Comparison of ENCODE assay signal across 1 cellular context in the genomic region with DNA sequence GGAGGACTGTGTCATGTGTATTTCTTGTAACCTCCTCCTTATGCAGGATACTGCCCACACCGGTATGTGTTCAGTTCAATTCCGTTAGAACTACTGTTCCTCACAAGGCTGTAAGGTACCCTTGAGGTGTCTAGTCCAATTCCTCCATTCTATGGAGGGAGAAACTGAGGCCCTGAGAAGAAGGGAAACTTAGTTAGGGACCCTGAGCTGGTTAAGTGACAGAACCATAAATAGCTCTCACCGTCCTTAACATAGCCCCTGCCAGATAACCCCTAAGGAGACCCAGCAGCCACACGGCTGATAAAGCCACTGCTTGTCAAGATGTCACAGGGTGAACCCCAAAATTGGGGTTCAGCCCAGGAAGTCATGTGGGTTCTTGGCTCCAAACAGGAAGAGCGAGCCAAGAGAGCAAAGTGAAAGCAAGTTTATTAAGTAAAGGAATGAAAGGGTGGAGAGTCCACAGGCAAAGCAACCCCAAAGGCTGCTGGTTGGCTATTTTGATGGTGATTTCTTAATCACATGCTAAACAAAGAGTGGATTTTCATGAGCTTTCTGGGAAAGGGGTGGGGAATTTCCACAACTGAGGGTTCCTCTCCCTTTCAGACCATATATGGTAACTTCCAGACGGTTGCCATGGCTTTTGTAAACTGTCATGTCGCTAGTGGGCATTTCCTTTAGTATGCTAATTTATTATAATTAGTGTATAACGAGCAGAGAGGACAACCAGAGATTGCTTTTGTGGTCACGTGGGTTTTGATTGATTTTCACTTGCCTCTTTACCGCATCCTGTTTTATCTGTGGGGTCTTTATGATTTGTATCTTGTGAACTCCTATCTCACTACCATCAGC.
TF ChIP-seq lines count a peak whose summit lies in the region.

No MANE protein-coding gene starts in this region.

TF ChIP-seq in K562, 482 proteins besides CTCF, POLR2A, EP300 and RAD21 (continued from another document and continues in another):
- TF ChIP-seq, protein P1, sequence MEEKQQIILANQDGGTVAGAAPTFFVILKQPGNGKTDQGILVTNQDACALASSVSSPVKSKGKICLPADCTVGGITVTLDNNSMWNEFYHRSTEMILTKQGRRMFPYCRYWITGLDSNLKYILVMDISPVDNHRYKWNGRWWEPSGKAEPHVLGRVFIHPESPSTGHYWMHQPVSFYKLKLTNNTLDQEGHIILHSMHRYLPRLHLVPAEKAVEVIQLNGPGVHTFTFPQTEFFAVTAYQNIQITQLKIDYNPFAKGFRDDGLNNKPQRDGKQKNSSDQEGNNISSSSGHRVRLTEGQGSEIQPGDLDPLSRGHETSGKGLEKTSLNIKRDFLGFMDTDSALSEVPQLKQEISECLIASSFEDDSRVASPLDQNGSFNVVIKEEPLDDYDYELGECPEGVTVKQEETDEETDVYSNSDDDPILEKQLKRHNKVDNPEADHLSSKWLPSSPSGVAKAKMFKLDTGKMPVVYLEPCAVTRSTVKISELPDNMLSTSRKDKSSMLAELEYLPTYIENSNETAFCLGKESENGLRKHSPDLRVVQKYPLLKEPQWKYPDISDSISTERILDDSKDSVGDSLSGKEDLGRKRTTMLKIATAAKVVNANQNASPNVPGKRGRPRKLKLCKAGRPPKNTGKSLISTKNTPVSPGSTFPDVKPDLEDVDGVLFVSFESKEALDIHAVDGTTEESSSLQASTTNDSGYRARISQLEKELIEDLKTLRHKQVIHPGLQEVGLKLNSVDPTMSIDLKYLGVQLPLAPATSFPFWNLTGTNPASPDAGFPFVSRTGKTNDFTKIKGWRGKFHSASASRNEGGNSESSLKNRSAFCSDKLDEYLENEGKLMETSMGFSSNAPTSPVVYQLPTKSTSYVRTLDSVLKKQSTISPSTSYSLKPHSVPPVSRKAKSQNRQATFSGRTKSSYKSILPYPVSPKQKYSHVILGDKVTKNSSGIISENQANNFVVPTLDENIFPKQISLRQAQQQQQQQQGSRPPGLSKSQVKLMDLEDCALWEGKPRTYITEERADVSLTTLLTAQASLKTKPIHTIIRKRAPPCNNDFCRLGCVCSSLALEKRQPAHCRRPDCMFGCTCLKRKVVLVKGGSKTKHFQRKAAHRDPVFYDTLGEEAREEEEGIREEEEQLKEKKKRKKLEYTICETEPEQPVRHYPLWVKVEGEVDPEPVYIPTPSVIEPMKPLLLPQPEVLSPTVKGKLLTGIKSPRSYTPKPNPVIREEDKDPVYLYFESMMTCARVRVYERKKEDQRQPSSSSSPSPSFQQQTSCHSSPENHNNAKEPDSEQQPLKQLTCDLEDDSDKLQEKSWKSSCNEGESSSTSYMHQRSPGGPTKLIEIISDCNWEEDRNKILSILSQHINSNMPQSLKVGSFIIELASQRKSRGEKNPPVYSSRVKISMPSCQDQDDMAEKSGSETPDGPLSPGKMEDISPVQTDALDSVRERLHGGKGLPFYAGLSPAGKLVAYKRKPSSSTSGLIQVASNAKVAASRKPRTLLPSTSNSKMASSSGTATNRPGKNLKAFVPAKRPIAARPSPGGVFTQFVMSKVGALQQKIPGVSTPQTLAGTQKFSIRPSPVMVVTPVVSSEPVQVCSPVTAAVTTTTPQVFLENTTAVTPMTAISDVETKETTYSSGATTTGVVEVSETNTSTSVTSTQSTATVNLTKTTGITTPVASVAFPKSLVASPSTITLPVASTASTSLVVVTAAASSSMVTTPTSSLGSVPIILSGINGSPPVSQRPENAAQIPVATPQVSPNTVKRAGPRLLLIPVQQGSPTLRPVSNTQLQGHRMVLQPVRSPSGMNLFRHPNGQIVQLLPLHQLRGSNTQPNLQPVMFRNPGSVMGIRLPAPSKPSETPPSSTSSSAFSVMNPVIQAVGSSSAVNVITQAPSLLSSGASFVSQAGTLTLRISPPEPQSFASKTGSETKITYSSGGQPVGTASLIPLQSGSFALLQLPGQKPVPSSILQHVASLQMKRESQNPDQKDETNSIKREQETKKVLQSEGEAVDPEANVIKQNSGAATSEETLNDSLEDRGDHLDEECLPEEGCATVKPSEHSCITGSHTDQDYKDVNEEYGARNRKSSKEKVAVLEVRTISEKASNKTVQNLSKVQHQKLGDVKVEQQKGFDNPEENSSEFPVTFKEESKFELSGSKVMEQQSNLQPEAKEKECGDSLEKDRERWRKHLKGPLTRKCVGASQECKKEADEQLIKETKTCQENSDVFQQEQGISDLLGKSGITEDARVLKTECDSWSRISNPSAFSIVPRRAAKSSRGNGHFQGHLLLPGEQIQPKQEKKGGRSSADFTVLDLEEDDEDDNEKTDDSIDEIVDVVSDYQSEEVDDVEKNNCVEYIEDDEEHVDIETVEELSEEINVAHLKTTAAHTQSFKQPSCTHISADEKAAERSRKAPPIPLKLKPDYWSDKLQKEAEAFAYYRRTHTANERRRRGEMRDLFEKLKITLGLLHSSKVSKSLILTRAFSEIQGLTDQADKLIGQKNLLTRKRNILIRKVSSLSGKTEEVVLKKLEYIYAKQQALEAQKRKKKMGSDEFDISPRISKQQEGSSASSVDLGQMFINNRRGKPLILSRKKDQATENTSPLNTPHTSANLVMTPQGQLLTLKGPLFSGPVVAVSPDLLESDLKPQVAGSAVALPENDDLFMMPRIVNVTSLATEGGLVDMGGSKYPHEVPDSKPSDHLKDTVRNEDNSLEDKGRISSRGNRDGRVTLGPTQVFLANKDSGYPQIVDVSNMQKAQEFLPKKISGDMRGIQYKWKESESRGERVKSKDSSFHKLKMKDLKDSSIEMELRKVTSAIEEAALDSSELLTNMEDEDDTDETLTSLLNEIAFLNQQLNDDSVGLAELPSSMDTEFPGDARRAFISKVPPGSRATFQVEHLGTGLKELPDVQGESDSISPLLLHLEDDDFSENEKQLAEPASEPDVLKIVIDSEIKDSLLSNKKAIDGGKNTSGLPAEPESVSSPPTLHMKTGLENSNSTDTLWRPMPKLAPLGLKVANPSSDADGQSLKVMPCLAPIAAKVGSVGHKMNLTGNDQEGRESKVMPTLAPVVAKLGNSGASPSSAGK (IDR thresholded peaks at IDR 0.05) = peak; percentile 13; the same call in 1 of the 2 replicates
- TF ChIP-seq TGIF2 (CRISPR knock-in tag; IDR thresholded peaks at IDR 0.05) = no peak
- TF ChIP-seq, protein P2, sequence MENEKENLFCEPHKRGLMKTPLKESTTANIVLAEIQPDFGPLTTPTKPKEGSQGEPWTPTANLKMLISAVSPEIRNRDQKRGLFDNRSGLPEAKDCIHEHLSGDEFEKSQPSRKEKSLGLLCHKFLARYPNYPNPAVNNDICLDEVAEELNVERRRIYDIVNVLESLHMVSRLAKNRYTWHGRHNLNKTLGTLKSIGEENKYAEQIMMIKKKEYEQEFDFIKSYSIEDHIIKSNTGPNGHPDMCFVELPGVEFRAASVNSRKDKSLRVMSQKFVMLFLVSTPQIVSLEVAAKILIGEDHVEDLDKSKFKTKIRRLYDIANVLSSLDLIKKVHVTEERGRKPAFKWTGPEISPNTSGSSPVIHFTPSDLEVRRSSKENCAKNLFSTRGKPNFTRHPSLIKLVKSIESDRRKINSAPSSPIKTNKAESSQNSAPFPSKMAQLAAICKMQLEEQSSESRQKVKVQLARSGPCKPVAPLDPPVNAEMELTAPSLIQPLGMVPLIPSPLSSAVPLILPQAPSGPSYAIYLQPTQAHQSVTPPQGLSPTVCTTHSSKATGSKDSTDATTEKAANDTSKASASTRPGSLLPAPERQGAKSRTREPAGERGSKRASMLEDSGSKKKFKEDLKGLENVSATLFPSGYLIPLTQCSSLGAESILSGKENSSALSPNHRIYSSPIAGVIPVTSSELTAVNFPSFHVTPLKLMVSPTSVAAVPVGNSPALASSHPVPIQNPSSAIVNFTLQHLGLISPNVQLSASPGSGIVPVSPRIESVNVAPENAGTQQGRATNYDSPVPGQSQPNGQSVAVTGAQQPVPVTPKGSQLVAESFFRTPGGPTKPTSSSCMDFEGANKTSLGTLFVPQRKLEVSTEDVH (IDR thresholded peaks at IDR 0.05; ENCODE audit: low read depth, partially characterized antibody) = peak; percentile 29
- peak in 1 of 2 experiments; percentile 38; a peak in 3 of 4 replicates for TF ChIP-seq MAZ (CRISPR knock-in tag; conservative IDR thresholded peaks at IDR 0.05 in 1 of 2, IDR thresholded peaks at IDR 0.05 in 1 of 2)
- no peak for TF ChIP-seq HMGN3 (IDR thresholded peaks at IDR 0.05; ENCODE audit: borderline replicate concordance, extremely low read depth, insufficient read length, low read depth, low read length)
- peak; percentile 84 for TF ChIP-seq ELF1 (tag; IDR thresholded peaks at IDR 0.05)
- TF ChIP-seq GTF2A2 (tag; IDR thresholded peaks at IDR 0.05) = no peak
- peak; percentile 48; the same call in 1 of the 2 replicates for TF ChIP-seq PML (IDR thresholded peaks at IDR 0.05; ENCODE audit: low read length)
- TF ChIP-seq ZNF316 (IDR thresholded peaks at IDR 0.05) = no peak
- TF ChIP-seq NFE2L1 (tag; IDR thresholded peaks at IDR 0.05; ENCODE audit: borderline replicate concordance, low read depth) = no peak
- no peak for TF ChIP-seq RERE (CRISPR knock-in tag; IDR thresholded peaks at IDR 0.05; ENCODE audit: borderline replicate concordance)
- no peak for TF ChIP-seq DIDO1 (tag; IDR thresholded peaks at IDR 0.05; ENCODE audit: low read depth)
- TF ChIP-seq E2F1 (CRISPR knock-in tag; IDR thresholded peaks at IDR 0.05) = no peak
- no peak for TF ChIP-seq POLR2AphosphoS2 (IDR thresholded peaks at IDR 0.05; ENCODE audit: low read length)
- TF ChIP-seq, protein P3, sequence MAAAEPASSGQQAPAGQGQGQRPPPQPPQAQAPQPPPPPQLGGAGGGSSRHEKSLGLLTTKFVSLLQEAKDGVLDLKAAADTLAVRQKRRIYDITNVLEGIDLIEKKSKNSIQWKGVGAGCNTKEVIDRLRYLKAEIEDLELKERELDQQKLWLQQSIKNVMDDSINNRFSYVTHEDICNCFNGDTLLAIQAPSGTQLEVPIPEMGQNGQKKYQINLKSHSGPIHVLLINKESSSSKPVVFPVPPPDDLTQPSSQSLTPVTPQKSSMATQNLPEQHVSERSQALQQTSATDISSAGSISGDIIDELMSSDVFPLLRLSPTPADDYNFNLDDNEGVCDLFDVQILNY (CRISPR knock-in tag; IDR thresholded peaks at IDR 0.05) = no peak
- peak; percentile 35; the same call in 1 of the 2 replicates for TF ChIP-seq SMARCE1 (IDR thresholded peaks at IDR 0.05)
- TF ChIP-seq, protein P4, sequence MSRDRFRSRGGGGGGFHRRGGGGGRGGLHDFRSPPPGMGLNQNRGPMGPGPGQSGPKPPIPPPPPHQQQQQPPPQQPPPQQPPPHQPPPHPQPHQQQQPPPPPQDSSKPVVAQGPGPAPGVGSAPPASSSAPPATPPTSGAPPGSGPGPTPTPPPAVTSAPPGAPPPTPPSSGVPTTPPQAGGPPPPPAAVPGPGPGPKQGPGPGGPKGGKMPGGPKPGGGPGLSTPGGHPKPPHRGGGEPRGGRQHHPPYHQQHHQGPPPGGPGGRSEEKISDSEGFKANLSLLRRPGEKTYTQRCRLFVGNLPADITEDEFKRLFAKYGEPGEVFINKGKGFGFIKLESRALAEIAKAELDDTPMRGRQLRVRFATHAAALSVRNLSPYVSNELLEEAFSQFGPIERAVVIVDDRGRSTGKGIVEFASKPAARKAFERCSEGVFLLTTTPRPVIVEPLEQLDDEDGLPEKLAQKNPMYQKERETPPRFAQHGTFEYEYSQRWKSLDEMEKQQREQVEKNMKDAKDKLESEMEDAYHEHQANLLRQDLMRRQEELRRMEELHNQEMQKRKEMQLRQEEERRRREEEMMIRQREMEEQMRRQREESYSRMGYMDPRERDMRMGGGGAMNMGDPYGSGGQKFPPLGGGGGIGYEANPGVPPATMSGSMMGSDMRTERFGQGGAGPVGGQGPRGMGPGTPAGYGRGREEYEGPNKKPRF (IDR thresholded peaks at IDR 0.05; ENCODE audit: low read depth, low read length) = no peak
- TF ChIP-seq ARID2 (IDR thresholded peaks at IDR 0.05) = no peak
- TF ChIP-seq VEZF1 (CRISPR knock-in tag; IDR thresholded peaks at IDR 0.05) = peak; percentile 49; the same call in 1 of the 2 replicates
- TF ChIP-seq BCL6 (CRISPR knock-in tag; IDR thresholded peaks at IDR 0.05) = no peak
